In genomic region chr16:48892884-48893283, GRCh38 we compare ENCODE assay signal across 1 cellular context.
TF ChIP-seq lines count a peak whose summit lies in the region.

No MANE protein-coding gene starts in this region.

TF ChIP-seq in GM23338, 12 proteins besides CTCF, POLR2A, EP300 and RAD21 (continued from another document):
- TF ChIP-seq, protein P1, sequence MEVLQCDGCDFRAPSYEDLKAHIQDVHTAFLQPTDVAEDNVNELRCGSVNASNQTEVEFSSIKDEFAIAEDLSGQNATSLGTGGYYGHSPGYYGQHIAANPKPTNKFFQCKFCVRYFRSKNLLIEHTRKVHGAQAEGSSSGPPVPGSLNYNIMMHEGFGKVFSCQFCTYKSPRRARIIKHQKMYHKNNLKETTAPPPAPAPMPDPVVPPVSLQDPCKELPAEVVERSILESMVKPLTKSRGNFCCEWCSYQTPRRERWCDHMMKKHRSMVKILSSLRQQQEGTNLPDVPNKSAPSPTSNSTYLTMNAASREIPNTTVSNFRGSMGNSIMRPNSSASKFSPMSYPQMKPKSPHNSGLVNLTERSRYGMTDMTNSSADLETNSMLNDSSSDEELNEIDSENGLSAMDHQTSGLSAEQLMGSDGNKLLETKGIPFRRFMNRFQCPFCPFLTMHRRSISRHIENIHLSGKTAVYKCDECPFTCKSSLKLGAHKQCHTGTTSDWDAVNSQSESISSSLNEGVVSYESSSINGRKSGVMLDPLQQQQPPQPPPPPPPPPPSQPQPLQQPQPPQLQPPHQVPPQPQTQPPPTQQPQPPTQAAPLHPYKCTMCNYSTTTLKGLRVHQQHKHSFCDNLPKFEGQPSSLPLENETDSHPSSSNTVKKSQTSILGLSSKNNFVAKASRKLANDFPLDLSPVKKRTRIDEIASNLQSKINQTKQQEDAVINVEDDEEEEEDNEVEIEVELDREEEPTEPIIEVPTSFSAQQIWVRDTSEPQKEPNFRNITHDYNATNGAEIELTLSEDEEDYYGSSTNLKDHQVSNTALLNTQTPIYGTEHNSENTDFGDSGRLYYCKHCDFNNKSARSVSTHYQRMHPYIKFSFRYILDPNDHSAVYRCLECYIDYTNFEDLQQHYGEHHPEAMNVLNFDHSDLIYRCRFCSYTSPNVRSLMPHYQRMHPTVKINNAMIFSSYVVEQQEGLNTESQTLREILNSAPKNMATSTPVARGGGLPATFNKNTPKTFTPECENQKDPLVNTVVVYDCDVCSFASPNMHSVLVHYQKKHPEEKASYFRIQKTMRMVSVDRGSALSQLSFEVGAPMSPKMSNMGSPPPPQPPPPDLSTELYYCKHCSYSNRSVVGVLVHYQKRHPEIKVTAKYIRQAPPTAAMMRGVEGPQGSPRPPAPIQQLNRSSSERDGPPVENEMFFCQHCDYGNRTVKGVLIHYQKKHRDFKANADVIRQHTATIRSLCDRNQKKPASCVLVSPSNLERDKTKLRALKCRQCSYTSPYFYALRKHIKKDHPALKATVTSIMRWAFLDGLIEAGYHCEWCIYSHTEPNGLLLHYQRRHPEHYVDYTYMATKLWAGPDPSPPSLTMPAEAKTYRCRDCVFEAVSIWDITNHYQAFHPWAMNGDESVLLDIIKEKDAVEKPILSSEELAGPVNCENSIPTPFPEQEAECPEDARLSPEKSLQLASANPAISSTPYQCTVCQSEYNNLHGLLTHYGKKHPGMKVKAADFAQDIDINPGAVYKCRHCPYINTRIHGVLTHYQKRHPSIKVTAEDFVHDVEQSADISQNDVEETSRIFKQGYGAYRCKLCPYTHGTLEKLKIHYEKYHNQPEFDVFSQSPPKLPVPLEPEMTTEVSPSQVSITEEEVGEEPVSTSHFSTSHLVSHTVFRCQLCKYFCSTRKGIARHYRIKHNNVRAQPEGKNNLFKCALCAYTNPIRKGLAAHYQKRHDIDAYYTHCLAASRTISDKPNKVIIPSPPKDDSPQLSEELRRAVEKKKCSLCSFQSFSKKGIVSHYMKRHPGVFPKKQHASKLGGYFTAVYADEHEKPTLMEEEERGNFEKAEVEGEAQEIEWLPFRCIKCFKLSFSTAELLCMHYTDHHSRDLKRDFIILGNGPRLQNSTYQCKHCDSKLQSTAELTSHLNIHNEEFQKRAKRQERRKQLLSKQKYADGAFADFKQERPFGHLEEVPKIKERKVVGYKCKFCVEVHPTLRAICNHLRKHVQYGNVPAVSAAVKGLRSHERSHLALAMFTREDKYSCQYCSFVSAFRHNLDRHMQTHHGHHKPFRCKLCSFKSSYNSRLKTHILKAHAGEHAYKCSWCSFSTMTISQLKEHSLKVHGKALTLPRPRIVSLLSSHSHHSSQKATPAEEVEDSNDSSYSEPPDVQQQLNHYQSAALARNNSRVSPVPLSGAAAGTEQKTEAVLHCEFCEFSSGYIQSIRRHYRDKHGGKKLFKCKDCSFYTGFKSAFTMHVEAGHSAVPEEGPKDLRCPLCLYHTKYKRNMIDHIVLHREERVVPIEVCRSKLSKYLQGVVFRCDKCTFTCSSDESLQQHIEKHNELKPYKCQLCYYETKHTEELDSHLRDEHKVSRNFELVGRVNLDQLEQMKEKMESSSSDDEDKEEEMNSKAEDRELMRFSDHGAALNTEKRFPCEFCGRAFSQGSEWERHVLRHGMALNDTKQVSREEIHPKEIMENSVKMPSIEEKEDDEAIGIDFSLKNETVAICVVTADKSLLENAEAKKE (CRISPR knock-in tag; IDR thresholded peaks at IDR 0.05), result no peak
- TF ChIP-seq EZH2 (IDR thresholded peaks at IDR 0.05; ENCODE audit: low read depth, unreplicated experiment) (no peak), CREB1 (CRISPR knock-in tag; IDR thresholded peaks at IDR 0.05; ENCODE audit: low read depth) (no peak), NANOG (IDR thresholded peaks at IDR 0.05; ENCODE audit: borderline replicate concordance) (no peak)
